In the genomic region with DNA sequence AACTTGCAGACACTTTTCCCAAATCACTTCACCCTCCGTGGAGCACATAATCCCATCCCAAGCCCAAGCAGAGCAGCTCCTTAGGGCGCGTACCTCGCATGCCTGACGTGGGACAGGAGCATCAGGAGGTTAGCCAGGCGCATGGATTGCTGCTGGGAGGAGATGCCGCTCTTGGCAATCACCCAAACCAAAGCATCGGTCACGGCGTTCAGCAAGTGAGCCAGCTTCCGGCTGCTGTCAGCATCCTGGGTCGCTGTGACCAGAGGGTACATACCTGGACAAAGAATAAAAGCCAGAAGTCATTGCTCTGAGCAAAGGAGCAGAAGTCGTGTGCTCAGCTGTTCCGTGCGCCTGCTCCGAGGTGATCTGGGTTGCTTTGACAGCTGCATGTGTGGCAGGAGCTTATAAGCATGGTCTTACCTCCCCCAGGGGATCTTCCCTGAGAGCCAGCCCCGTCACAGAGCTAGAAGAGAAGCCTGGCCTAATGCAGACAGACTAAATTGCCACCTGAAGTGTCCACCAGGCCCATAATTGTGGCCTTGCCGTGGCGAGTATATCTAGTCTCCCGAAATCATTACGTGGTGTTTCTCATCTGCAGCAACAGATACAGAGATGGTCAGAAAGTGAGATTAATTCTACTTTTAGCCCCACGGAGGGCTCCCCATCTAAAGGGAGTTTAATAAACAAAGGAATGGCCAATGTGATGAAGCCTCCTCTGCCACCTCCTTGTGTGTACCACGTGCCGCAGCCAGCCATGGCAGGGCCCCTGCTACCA, we compare ENCODE assay signal across 9 cellular contexts. TPM values are rescaled to one million over a fixed set of nuclear protein-coding genes. Genes with fewer than 3 reads are reported as not detected.
DNase-seq lines count a peak whose midpoint lies in the region; ATAC-seq and TF ChIP-seq lines count a peak whose summit lies in the region.
"Had no signal": no experiment of that assay in that cellular context is flagged by ENCODE, and none has a peak within 500 bp of the region (broad histone marks: within the 10 kb centered on the region; RNA-seq: fewer than 3 reads in every experiment).

No MANE protein-coding gene starts in this region.

- ATAC-seq in GM21723 (IDR thresholded peaks at IDR 0.05; ENCODE audit: unreplicated experiment): peak; percentile 5
- no peak for ATAC-seq in HG03520 (IDR thresholded peaks at IDR 0.05; ENCODE audit: unreplicated experiment)
- ATAC-seq in GM18858 (IDR thresholded peaks at IDR 0.05; ENCODE audit: unreplicated experiment): no peak

- DNase-seq in Caki2 (ENCODE audit: low read depth) (peak; percentile 79), NCI-H345 treated with DMSO at 0.1 percent for 48 hours (lab: John Stamatoyannopoulos, UW; ENCODE audit: unreplicated experiment) (peak; percentile 61), fibroblast of pulmonary artery (ENCODE audit: low read depth) (peak; percentile 67), HEK293T (ENCODE audit: extremely low spot score) (no peak), hypothalamus (lab: John Stamatoyannopoulos, UW) (no peak)

- in situ Hi-C loops in Caki2 (cut with HindIII; ENCODE audit: low pct_unique_long_range_greater_than_20kb, low sequenced_read_pairs): no loop called here

- CTCF ChIA-PET in HEK293T (lab: Yijun Ruan, JAX): no interaction called here

- POLR2A ChIA-PET in HEK293T (lab: Yijun Ruan, JAX): no interaction called here

- no peak overlapping the region for H3K4me3 ChIP-seq in fibroblast of pulmonary artery (replicated peaks; ENCODE audit: low read depth, low read length)
- H3K4me3 ChIP-seq: adrenal gland had no signal

- no peak for TF ChIP-seq CTCF in fibroblast of pulmonary artery (IDR thresholded peaks at IDR 0.05; ENCODE audit: low read length, missing control alignments)

TF ChIP-seq in HEK293T, 16 proteins besides CTCF, POLR2A, EP300 and RAD21:
- TF ChIP-seq LEF1 (IDR thresholded peaks at IDR 0.05; ENCODE audit: borderline replicate concordance): no peak
- no peak for TF ChIP-seq CTBP1 (IDR thresholded peaks at IDR 0.05; ENCODE audit: borderline replicate concordance)
- TF ChIP-seq, protein P1, sequence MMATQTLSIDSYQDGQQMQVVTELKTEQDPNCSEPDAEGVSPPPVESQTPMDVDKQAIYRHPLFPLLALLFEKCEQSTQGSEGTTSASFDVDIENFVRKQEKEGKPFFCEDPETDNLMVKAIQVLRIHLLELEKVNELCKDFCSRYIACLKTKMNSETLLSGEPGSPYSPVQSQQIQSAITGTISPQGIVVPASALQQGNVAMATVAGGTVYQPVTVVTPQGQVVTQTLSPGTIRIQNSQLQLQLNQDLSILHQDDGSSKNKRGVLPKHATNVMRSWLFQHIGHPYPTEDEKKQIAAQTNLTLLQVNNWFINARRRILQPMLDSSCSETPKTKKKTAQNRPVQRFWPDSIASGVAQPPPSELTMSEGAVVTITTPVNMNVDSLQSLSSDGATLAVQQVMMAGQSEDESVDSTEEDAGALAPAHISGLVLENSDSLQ (IDR thresholded peaks at IDR 0.05): no peak
- TF ChIP-seq ELF4 (IDR thresholded peaks at IDR 0.05): no peak
- TF ChIP-seq FOXM1 (IDR thresholded peaks at IDR 0.05; ENCODE audit: borderline replicate concordance): no peak
- TF ChIP-seq BHLHE40 (IDR thresholded peaks at IDR 0.05; ENCODE audit: borderline replicate concordance): no peak
- TF ChIP-seq FOXK2 (IDR thresholded peaks at IDR 0.05): no peak
- TF ChIP-seq NFRKB (IDR thresholded peaks at IDR 0.05): no peak

RNA-seq across cellular contexts. Expression of a gene that starts 59.1 kb away (rescaled TPM):
- 0.27 TPM in 1 of 2 replicates, not detected in the other for total RNA-seq in Caki2 (2014; rRNA removed; shearing (Covaris generic); ENCODE audit: low replicate concordance)

Comparison
In these comparisons a context has a peak if more than half of its experiments do, and no peak if none do; other contexts are left out.
1. DNase-seq: peak in Caki2 (single experiment), NCI-H345 treated with DMSO at 0.1 percent for 48 hours (single experiment) and fibroblast of pulmonary artery (single experiment); none in HEK293T (single experiment) and hypothalamus (0 of 51).